ENCODE assay signal across 10 cellular contexts in genomic region chr4:154741877-154742851, GRCh38. TPM values are rescaled to one million over a fixed set of nuclear protein-coding genes. Genes with fewer than 3 reads are reported as not detected.
A peak's percentile ranks its signal among the peaks of the same experiment; 100 is the strongest.
DNase-seq lines count a peak whose midpoint lies in the region; ATAC-seq and TF ChIP-seq lines count a peak whose summit lies in the region.
"Had no signal": no experiment of that assay in that cellular context is flagged by ENCODE, and none has a peak within 500 bp of the region (broad histone marks: within the 10 kb centered on the region; RNA-seq: fewer than 3 reads in every experiment).

No MANE protein-coding gene starts in this region.

- no peak for TF ChIP-seq EP300 in neural cell (conservative IDR thresholded peaks at IDR 0.05; ENCODE audit: poor library complexity, severe bottlenecking)

- peak overlapping the region; percentile 24 for H3K9ac ChIP-seq in neural cell (ENCODE audit: low read length)

- no peaks in the 10 kb centered on the region for H3F3A ChIP-seq in neural cell (ENCODE audit: insufficient read depth, low read length, poor library complexity, severe bottlenecking)

- no peak for TF ChIP-seq RAD21 in neural cell (conservative IDR thresholded peaks at IDR 0.05)

- no peaks in the 10 kb centered on the region for H3K79me2 ChIP-seq in neural cell (replicated peaks; ENCODE audit: insufficient read depth, low read length)

- no peaks in the 10 kb centered on the region for H4K20me1 ChIP-seq in neural cell (ENCODE audit: insufficient read depth)

- H3K36me3 ChIP-seq in neural cell (ENCODE audit: insufficient read depth, low read length), result no peaks in the 10 kb centered on the region

- H3K27ac ChIP-seq in neural cell (ENCODE audit: low read length), result no peak overlapping the region

- no peak overlapping the region for H3K27ac Mint-ChIP-seq in natural killer cell treated with Interleukin-12 subunit alpha and Interleukin-12 subunit beta and Interleukin-15 and Interleukin-18, amount 100 ng/mL, for 72 hours
- H3K27ac Mint-ChIP-seq in natural killer cell (no peak overlapping the region), HFFc6 (no peak overlapping the region)

- peak overlapping the region; percentile 17 for H3K4me3 Mint-ChIP-seq in natural killer cell treated with Interleukin-12 subunit alpha and Interleukin-12 subunit beta and Interleukin-15 and Interleukin-18, amount 100 ng/mL, for 72 hours
- H3K4me3 Mint-ChIP-seq in natural killer cell, result no peak overlapping the region
- no peak overlapping the region for H3K4me3 Mint-ChIP-seq in HFFc6

- H3K4me3 ChIP-seq in neural cell (ENCODE audit: low read length), result peak overlapping the region; percentile 58

- no peaks in the 10 kb centered on the region for H3K36me3 Mint-ChIP-seq in natural killer cell treated with Interleukin-12 subunit alpha and Interleukin-12 subunit beta and Interleukin-15 and Interleukin-18, amount 100 ng/mL, for 72 hours
- H3K36me3 Mint-ChIP-seq in natural killer cell (no peaks in the 10 kb centered on the region), HFFc6 (ENCODE audit: low read depth) (no peaks in the 10 kb centered on the region)

- H3K9me2 ChIP-seq in neural cell (ENCODE audit: insufficient read depth, low read length), result no peaks in the 10 kb centered on the region

- H2AFZ ChIP-seq in neural cell (ENCODE audit: low read depth, low read length), result no peak overlapping the region

- no peak for DNase-seq in natural killer cell treated with Interleukin-12 subunit alpha and Interleukin-12 subunit beta and Interleukin-15 and Interleukin-18, amount 100 ng/mL, for 72 hours (ENCODE audit: low spot score)
- DNase-seq in natural killer cell, result no peak
- peak; percentile 27 to 36 for DNase-seq in erythroblast (lab: John Stamatoyannopoulos, UW)
- DNase-seq in HFFc6, result no peak
- DNase-seq in NAMALWA (ENCODE audit: low spot score), result no peak
- no peak for DNase-seq in stimulated activated CD4-positive, alpha-beta T cell treated with anti-CD3 and anti-CD28 coated beads, Interleukin-1b, Interleukin-23, amount 100 ng/mL, for 48 hours
- DNase-seq: DMS153, MM.1S had no signal

- H3K9me3 ChIP-seq in neural cell (ENCODE audit: low read length), result no peaks in the 10 kb centered on the region

- TF ChIP-seq CTCF in natural killer cell (IDR thresholded peaks at IDR 0.05) (no peak), neural cell (IDR thresholded peaks at IDR 0.05; ENCODE audit: poor library complexity, severe bottlenecking) (no peak), HFFc6 (IDR thresholded peaks at IDR 0.05) (no peak)

- peaks cover 35 to 55% of the 10 kb centered on the region in 2 donors for H3K27me3 Mint-ChIP-seq in natural killer cell treated with Interleukin-12 subunit alpha and Interleukin-12 subunit beta and Interleukin-15 and Interleukin-18, amount 100 ng/mL, for 72 hours
- H3K27me3 Mint-ChIP-seq in natural killer cell (ENCODE audit: low read depth in 2 of 2) (peaks cover 36 to 56% of the 10 kb centered on the region in 2 donors), HFFc6 (ENCODE audit: insufficient read depth) (peaks cover 19% of the 10 kb centered on the region)

- intact Hi-C loops in natural killer cell (cut with micrococcal nuclease), result no loop called here

- H3K9me3 Mint-ChIP-seq in natural killer cell treated with Interleukin-12 subunit alpha and Interleukin-12 subunit beta and Interleukin-15 and Interleukin-18, amount 100 ng/mL, for 72 hours, result no peaks in the 10 kb centered on the region
- H3K9me3 Mint-ChIP-seq in natural killer cell (no peaks in the 10 kb centered on the region), HFFc6 (peaks cover 4% of the 10 kb centered on the region; the same call in 1 of the 2 replicates)

- no peak for TF ChIP-seq POLR2A in erythroblast (IDR thresholded peaks at IDR 0.05; ENCODE audit: low read length)

- peaks cover 0 to 5% of the 10 kb centered on the region in 2 donors for H3K4me1 Mint-ChIP-seq in natural killer cell treated with Interleukin-12 subunit alpha and Interleukin-12 subunit beta and Interleukin-15 and Interleukin-18, amount 100 ng/mL, for 72 hours (ENCODE audit: low read depth in 2 of 2)
- peaks cover 5 to 12% of the 10 kb centered on the region in 2 donors for H3K4me1 Mint-ChIP-seq in natural killer cell
- no peaks in the 10 kb centered on the region for H3K4me1 Mint-ChIP-seq in HFFc6 (ENCODE audit: low read depth)

- peak overlapping the region; percentile 26 for H3K4me2 ChIP-seq in neural cell (ENCODE audit: low read length)

- peaks cover 68% of the 10 kb centered on the region for H3K27me3 ChIP-seq in neural cell (ENCODE audit: insufficient read depth, low read depth, low read length)

- no peak for ATAC-seq in natural killer cell treated with Interleukin-12 subunit alpha and Interleukin-12 subunit beta and Interleukin-15 and Interleukin-18, amount 100 ng/mL, for 72 hours
- ATAC-seq in natural killer cell, result no peak
- ATAC-seq in HG03521 (IDR thresholded peaks at IDR 0.05; ENCODE audit: unreplicated experiment), result no peak

TF ChIP-seq in neural cell, 6 proteins besides CTCF, POLR2A, EP300 and RAD21:
- TF ChIP-seq MXI1 (conservative IDR thresholded peaks at IDR 0.05; ENCODE audit: poor library complexity, severe bottlenecking) (no peak), REST (IDR thresholded peaks at IDR 0.05; ENCODE audit: borderline replicate concordance) (no peak), SMC3 (conservative IDR thresholded peaks at IDR 0.05; ENCODE audit: poor library complexity) (no peak), POLR2AphosphoS5 (IDR thresholded peaks at IDR 0.05) (no peak), TAF1 (IDR thresholded peaks at IDR 0.05; ENCODE audit: low read depth) (no peak), EZH2 (IDR thresholded peaks at IDR 0.05; ENCODE audit: borderline replicate concordance, insufficient read depth, low read length, poor library complexity, severe bottlenecking) (no peak)

RNA-seq across cellular contexts. Expression of gene LRAT, which starts 1.6 kb away (rescaled TPM):
- not detected for total RNA-seq in natural killer cell treated with Interleukin-12 subunit alpha and Interleukin-12 subunit beta and Interleukin-15 and Interleukin-18, amount 100 ng/mL, for 72 hours
- total RNA-seq in natural killer cell, result not detected
- polyA plus RNA-seq in neural cell, result 0.16 and 0.19 TPM in 2 replicates
- polyA minus RNA-seq in neural cell, result 0.49 and 1.6 TPM in 2 replicates
- total RNA-seq in HFFc6 (2021; fragmentation: NEBNext Ultra II Directional; extraction: Animal tissue kit (Norgen Biotek cat#: 25700)), result not detected

RNA-seq across cellular contexts. Expression of gene RBM46, which starts 38.9 kb away (rescaled TPM):
- total RNA-seq in natural killer cell treated with Interleukin-12 subunit alpha and Interleukin-12 subunit beta and Interleukin-15 and Interleukin-18, amount 100 ng/mL, for 72 hours, result not detected
- not detected for total RNA-seq in natural killer cell
- polyA plus RNA-seq in neural cell, result 0.09 TPM in 1 of 2 replicates, not detected in the other
- polyA minus RNA-seq in neural cell, result not detected in 2 replicates
- not detected for total RNA-seq in HFFc6 (2021; fragmentation: NEBNext Ultra II Directional; extraction: Animal tissue kit (Norgen Biotek cat#: 25700))

Comparison
In these comparisons a context has a peak if more than half of its experiments do, and no peak if none do; other contexts are left out.
1. DNase-seq: peak in erythroblast (2 of 2); none in natural killer cell treated with Interleukin-12 subunit alpha and Interleukin-12 subunit beta and Interleukin-15 and Interleukin-18, amount 100 ng/mL, for 72 hours (single experiment), natural killer cell (single experiment), HFFc6 (single experiment), NAMALWA (single experiment) and stimulated activated CD4-positive, alpha-beta T cell treated with anti-CD3 and anti-CD28 coated beads, Interleukin-1b, Interleukin-23, amount 100 ng/mL, for 48 hours (single experiment).